In the genomic region with DNA sequence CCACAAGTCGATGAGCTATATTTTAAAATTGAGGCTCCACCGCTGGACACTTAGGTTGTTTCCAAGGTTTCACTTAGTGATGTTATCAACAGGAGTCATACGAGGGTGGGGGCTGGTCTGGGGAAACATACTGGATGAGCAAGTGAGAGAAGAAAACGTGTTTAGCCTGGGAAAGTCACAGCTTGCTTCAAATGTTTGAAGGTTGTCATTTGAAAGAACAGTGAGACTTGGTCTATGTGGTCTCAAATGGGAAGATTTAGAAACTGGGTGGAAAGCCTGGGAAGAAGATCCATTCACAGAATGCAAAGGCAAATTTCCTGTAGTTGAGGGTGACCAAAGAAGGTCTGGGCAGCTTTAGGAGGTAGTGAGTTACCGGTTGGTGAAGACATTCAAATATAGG, we compare ENCODE assay signal across 23 cellular contexts.
"Had no signal": no experiment of that assay in that cellular context is flagged by ENCODE, and none has a peak within 500 bp of the region (broad histone marks: within the 10 kb centered on the region; RNA-seq: fewer than 3 reads in every experiment).

No MANE protein-coding gene starts in this region.

- H3K9me3 ChIP-seq: ascending aorta, body of pancreas had no signal

- H3K27me3 ChIP-seq: ascending aorta had no signal

- H3K27ac ChIP-seq: ascending aorta, body of pancreas, VCaP had no signal

- H3K4me1 ChIP-seq: ascending aorta, body of pancreas had no signal

- DNase-seq: activated CD4-positive, alpha-beta memory T cell treated with anti-CD3 and anti-CD28 coated beads, Interleukin-2, amount 10 ng/mL, durations not matched to agents 7 days and 5 days; activated CD4-positive, alpha-beta T cell treated with anti-CD3 and anti-CD28 coated beads, Interleukin-2, amount 10 ng/mL, durations not matched to agents 7 days and 5 days; activated CD4-positive, CD25-positive, alpha-beta regulatory T cell; activated naive CD8-positive, alpha-beta T cell treated with anti-CD3 and anti-CD28 coated beads, Interleukin-2, amount 50 U/mL, for 24 hours; activated T-cell treated with anti-CD3 and anti-CD28 coated beads, Interleukin-2, amount 50 U/mL, for 72 hours; amniotic stem cell; body of pancreas; NCI-H1092; NCI-H1417 treated with DMSO at 0.1 percent for 48 hours; NCI-H1694; NCI-H2029 treated with DMSO at 0.1 percent for 48 hours; NCI-H345; NCI-H510A; NCI-H526 treated with DMSO at 0.1 percent for 48 hours; NCI-H82; PC-9; SHP77 treated with DMSO at 0.1 percent for 48 hours had no signal

- H3K27ac Mint-ChIP-seq: activated CD4-positive, alpha-beta memory T cell treated with anti-CD3 and anti-CD28 coated beads, Interleukin-2, amount 10 ng/mL, durations not matched to agents 7 days and 5 days; activated CD4-positive, alpha-beta T cell treated with anti-CD3 and anti-CD28 coated beads, Interleukin-2, amount 10 ng/mL, durations not matched to agents 7 days and 5 days; activated naive CD4-positive, alpha-beta T cell treated with anti-CD3 and anti-CD28 coated beads, Interleukin-2, amount 50 U/mL, for 72 hours; activated naive CD8-positive, alpha-beta T cell treated with anti-CD3 and anti-CD28 coated beads, Interleukin-2, amount 50 U/mL, for 24 hours; activated T-cell treated with anti-CD3 and anti-CD28 coated beads, Interleukin-2, amount 50 U/mL, for 72 hours; T-helper 1 cell treated with Interleukin-12 subunit alpha and Interleukin-12 subunit beta and Interleukin-4 antibody, amounts not matched to agents 30 μg/mL and 1 μg/mL, for 36 hours had no signal

- H3K9me3 Mint-ChIP-seq: activated CD4-positive, alpha-beta memory T cell treated with anti-CD3 and anti-CD28 coated beads, Interleukin-2, amount 10 ng/mL, durations not matched to agents 7 days and 5 days had no signal

- H3K4me3 Mint-ChIP-seq: activated CD4-positive, alpha-beta memory T cell treated with anti-CD3 and anti-CD28 coated beads, Interleukin-2, amount 10 ng/mL, durations not matched to agents 7 days and 5 days; activated CD4-positive, alpha-beta T cell treated with anti-CD3 and anti-CD28 coated beads, Interleukin-2, amount 10 ng/mL, durations not matched to agents 7 days and 5 days; activated naive CD8-positive, alpha-beta T cell treated with anti-CD3 and anti-CD28 coated beads, Interleukin-2, amount 50 U/mL, for 24 hours; activated T-cell treated with anti-CD3 and anti-CD28 coated beads, Interleukin-2, amount 50 U/mL, for 72 hours; T-helper 1 cell treated with Interleukin-12 subunit alpha and Interleukin-12 subunit beta and Interleukin-4 antibody, amounts not matched to agents 30 μg/mL and 1 μg/mL, for 36 hours had no signal

- FAIRE-seq: HepG2, HTR-8/SVneo had no signal

- H3K36me3 ChIP-seq: ascending aorta had no signal

- H3K4me3 ChIP-seq: ascending aorta, body of pancreas, PC-9 had no signal

- ATAC-seq: activated naive CD4-positive, alpha-beta T cell treated with anti-CD3 and anti-CD28 coated beads, Interleukin-2, amount 50 U/mL, for 72 hours; activated naive CD8-positive, alpha-beta T cell treated with anti-CD3 and anti-CD28 coated beads, Interleukin-2, amount 50 U/mL, for 24 hours; activated T-cell treated with anti-CD3 and anti-CD28 coated beads, Interleukin-2, amount 50 U/mL, for 72 hours; body of pancreas; HepG2 had no signal
